Comparison of ENCODE assay signal across 1 cellular context in genomic region chr17:67293251-67294203, GRCh38.
TF ChIP-seq lines count a peak whose summit lies in the region.

No MANE protein-coding gene starts in this region.

TF ChIP-seq in HepG2, 621 proteins besides CTCF, POLR2A, EP300 and RAD21 (continued from another document and continues in another):
- TF ChIP-seq PLSCR1 (CRISPR knock-in tag; IDR thresholded peaks at IDR 0.05; ENCODE audit: borderline replicate concordance) (no peak), ZNF724P (CRISPR knock-in tag; IDR thresholded peaks at IDR 0.05; ENCODE audit: borderline replicate concordance) (no peak), NFKBIZ (CRISPR knock-in tag; IDR thresholded peaks at IDR 0.05) (0 out of 2 replicates have a peak, but pooled peaks have one; percentile 52), NCOA5 (CRISPR knock-in tag; IDR thresholded peaks at IDR 0.05) (no peak), TBX2 (CRISPR knock-in tag; IDR thresholded peaks at IDR 0.05; ENCODE audit: borderline replicate concordance) (no peak), MTA3 (CRISPR knock-in tag; IDR thresholded peaks at IDR 0.05) (no peak), DNMT3B (CRISPR knock-in tag; conservative IDR thresholded peaks at IDR 0.05) (no peak), SOX13 (IDR thresholded peaks at IDR 0.05) (no peak), SOX13 (CRISPR knock-in tag; conservative IDR thresholded peaks at IDR 0.05 in 1 of 2, IDR thresholded peaks at IDR 0.05 in 1 of 2) (0 out of 4 replicates have a peak, but pooled peaks of 1 of the 2 experiments have one; percentile 17), SAFB2 (CRISPR knock-in tag; IDR thresholded peaks at IDR 0.05; ENCODE audit: borderline replicate concordance, low read depth) (peak; percentile 25; the same call in 1 of the 2 replicates), TAF15 (IDR thresholded peaks at IDR 0.05; ENCODE audit: low read depth, low read length, poor library complexity, severe bottlenecking) (no peak), TAF1 (CRISPR knock-in tag; IDR thresholded peaks at IDR 0.05) (no peak), KDM4B (CRISPR knock-in tag; IDR thresholded peaks at IDR 0.05) (0 out of 2 replicates have a peak, but pooled peaks have one; percentile 41), ZSCAN29 (CRISPR knock-in tag; conservative IDR thresholded peaks at IDR 0.05) (no peak; the same call in 1 of the 2 replicates), KDM5A (IDR thresholded peaks at IDR 0.05; ENCODE audit: borderline replicate concordance, low read length) (no peak), NRL (CRISPR knock-in tag; IDR thresholded peaks at IDR 0.05; ENCODE audit: borderline replicate concordance) (0 out of 2 replicates have a peak, but pooled peaks have one; percentile 13), ARNT (IDR thresholded peaks at IDR 0.05) (no peak), SMARCC2 (IDR thresholded peaks at IDR 0.05) (no peak), PPARG (CRISPR knock-in tag; conservative IDR thresholded peaks at IDR 0.05) (no peak), MAF1 (CRISPR knock-in tag; IDR thresholded peaks at IDR 0.05; ENCODE audit: borderline replicate concordance) (no peak), RXRB (CRISPR knock-in tag; IDR thresholded peaks at IDR 0.05; ENCODE audit: borderline replicate concordance) (0 out of 2 replicates have a peak, but pooled peaks have one; percentile 8), KLF15 (CRISPR knock-in tag; IDR thresholded peaks at IDR 0.05; ENCODE audit: borderline replicate concordance) (no peak), GTF2F1 (IDR thresholded peaks at IDR 0.05; ENCODE audit: low read length) (no peak), ZNF12 (CRISPR knock-in tag; IDR thresholded peaks at IDR 0.05) (no peak), SRF (IDR thresholded peaks at IDR 0.05; ENCODE audit: low read depth, low read length) (no peak), ZMYM2 (CRISPR knock-in tag; IDR thresholded peaks at IDR 0.05) (peak; percentile 66), PRPF4 (IDR thresholded peaks at IDR 0.05; ENCODE audit: low read depth, low read length, poor library complexity, severe bottlenecking) (no peak), SNAPC2 (CRISPR knock-in tag; IDR thresholded peaks at IDR 0.05) (no peak), ZNF160 (CRISPR knock-in tag; IDR thresholded peaks at IDR 0.05) (no peak), KLF9 (CRISPR knock-in tag; IDR thresholded peaks at IDR 0.05; ENCODE audit: low read depth) (peak; percentile 37; the same call in 1 of the 2 replicates), LBX2 (CRISPR knock-in tag; IDR thresholded peaks at IDR 0.05; ENCODE audit: borderline replicate concordance) (no peak), MTF1 (CRISPR knock-in tag; IDR thresholded peaks at IDR 0.05) (no peak), ZNF510 (CRISPR knock-in tag; IDR thresholded peaks at IDR 0.05; ENCODE audit: low read depth) (no peak), ZNF205 (CRISPR knock-in tag; IDR thresholded peaks at IDR 0.05) (no peak), HOXA3 (CRISPR knock-in tag; IDR thresholded peaks at IDR 0.05) (no peak; the same call in 1 of the 2 replicates), TBX3 (IDR thresholded peaks at IDR 0.05; ENCODE audit: borderline replicate concordance) (no peak), CENPBD1 (CRISPR knock-in tag; IDR thresholded peaks at IDR 0.05; ENCODE audit: borderline replicate concordance, low read depth) (no peak), PBX3 (CRISPR knock-in tag; IDR thresholded peaks at IDR 0.05; ENCODE audit: borderline replicate concordance) (no peak), FOXA3 (CRISPR knock-in tag; IDR thresholded peaks at IDR 0.05) (no peak)
- TF ChIP-seq, protein P1, sequence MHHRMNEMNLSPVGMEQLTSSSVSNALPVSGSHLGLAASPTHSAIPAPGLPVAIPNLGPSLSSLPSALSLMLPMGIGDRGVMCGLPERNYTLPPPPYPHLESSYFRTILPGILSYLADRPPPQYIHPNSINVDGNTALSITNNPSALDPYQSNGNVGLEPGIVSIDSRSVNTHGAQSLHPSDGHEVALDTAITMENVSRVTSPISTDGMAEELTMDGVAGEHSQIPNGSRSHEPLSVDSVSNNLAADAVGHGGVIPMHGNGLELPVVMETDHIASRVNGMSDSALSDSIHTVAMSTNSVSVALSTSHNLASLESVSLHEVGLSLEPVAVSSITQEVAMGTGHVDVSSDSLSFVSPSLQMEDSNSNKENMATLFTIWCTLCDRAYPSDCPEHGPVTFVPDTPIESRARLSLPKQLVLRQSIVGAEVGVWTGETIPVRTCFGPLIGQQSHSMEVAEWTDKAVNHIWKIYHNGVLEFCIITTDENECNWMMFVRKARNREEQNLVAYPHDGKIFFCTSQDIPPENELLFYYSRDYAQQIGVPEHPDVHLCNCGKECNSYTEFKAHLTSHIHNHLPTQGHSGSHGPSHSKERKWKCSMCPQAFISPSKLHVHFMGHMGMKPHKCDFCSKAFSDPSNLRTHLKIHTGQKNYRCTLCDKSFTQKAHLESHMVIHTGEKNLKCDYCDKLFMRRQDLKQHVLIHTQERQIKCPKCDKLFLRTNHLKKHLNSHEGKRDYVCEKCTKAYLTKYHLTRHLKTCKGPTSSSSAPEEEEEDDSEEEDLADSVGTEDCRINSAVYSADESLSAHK (CRISPR knock-in tag; IDR thresholded peaks at IDR 0.05; ENCODE audit: borderline replicate concordance), result no peak
- TF ChIP-seq, protein P2, sequence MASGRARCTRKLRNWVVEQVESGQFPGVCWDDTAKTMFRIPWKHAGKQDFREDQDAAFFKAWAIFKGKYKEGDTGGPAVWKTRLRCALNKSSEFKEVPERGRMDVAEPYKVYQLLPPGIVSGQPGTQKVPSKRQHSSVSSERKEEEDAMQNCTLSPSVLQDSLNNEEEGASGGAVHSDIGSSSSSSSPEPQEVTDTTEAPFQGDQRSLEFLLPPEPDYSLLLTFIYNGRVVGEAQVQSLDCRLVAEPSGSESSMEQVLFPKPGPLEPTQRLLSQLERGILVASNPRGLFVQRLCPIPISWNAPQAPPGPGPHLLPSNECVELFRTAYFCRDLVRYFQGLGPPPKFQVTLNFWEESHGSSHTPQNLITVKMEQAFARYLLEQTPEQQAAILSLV (CRISPR knock-in tag; IDR thresholded peaks at IDR 0.05; ENCODE audit: borderline replicate concordance), result peak; percentile 50; the same call in 1 of the 2 replicates
- TF ChIP-seq, protein P3, sequence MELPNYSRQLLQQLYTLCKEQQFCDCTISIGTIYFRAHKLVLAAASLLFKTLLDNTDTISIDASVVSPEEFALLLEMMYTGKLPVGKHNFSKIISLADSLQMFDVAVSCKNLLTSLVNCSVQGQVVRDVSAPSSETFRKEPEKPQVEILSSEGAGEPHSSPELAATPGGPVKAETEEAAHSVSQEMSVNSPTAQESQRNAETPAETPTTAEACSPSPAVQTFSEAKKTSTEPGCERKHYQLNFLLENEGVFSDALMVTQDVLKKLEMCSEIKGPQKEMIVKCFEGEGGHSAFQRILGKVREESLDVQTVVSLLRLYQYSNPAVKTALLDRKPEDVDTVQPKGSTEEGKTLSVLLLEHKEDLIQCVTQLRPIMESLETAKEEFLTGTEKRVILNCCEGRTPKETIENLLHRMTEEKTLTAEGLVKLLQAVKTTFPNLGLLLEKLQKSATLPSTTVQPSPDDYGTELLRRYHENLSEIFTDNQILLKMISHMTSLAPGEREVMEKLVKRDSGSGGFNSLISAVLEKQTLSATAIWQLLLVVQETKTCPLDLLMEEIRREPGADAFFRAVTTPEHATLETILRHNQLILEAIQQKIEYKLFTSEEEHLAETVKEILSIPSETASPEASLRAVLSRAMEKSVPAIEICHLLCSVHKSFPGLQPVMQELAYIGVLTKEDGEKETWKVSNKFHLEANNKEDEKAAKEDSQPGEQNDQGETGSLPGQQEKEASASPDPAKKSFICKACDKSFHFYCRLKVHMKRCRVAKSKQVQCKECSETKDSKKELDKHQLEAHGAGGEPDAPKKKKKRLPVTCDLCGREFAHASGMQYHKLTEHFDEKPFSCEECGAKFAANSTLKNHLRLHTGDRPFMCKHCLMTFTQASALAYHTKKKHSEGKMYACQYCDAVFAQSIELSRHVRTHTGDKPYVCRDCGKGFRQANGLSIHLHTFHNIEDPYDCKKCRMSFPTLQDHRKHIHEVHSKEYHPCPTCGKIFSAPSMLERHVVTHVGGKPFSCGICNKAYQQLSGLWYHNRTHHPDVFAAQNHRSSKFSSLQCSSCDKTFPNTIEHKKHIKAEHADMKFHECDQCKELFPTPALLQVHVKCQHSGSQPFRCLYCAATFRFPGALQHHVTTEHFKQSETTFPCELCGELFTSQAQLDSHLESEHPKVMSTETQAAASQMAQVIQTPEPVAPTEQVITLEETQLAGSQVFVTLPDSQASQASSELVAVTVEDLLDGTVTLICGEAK (IDR thresholded peaks at IDR 0.05), result no peak
- TF ChIP-seq, protein P3 (CRISPR knock-in tag; IDR thresholded peaks at IDR 0.05), result no peak
- TF ChIP-seq, protein P4, sequence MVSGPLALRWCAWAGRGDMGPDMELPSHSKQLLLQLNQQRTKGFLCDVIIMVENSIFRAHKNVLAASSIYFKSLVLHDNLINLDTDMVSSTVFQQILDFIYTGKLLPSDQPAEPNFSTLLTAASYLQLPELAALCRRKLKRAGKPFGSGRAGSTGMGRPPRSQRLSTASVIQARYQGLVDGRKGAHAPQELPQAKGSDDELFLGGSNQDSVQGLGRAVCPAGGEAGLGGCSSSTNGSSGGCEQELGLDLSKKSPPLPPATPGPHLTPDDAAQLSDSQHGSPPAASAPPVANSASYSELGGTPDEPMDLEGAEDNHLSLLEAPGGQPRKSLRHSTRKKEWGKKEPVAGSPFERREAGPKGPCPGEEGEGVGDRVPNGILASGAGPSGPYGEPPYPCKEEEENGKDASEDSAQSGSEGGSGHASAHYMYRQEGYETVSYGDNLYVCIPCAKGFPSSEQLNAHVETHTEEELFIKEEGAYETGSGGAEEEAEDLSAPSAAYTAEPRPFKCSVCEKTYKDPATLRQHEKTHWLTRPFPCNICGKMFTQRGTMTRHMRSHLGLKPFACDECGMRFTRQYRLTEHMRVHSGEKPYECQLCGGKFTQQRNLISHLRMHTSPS (CRISPR knock-in tag; IDR thresholded peaks at IDR 0.05; ENCODE audit: low read depth), result no peak
- TF ChIP-seq, protein P5, sequence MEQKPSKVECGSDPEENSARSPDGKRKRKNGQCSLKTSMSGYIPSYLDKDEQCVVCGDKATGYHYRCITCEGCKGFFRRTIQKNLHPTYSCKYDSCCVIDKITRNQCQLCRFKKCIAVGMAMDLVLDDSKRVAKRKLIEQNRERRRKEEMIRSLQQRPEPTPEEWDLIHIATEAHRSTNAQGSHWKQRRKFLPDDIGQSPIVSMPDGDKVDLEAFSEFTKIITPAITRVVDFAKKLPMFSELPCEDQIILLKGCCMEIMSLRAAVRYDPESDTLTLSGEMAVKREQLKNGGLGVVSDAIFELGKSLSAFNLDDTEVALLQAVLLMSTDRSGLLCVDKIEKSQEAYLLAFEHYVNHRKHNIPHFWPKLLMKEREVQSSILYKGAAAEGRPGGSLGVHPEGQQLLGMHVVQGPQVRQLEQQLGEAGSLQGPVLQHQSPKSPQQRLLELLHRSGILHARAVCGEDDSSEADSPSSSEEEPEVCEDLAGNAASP (CRISPR knock-in tag; IDR thresholded peaks at IDR 0.05; ENCODE audit: borderline replicate concordance), result no peak
- TF ChIP-seq, protein P6, sequence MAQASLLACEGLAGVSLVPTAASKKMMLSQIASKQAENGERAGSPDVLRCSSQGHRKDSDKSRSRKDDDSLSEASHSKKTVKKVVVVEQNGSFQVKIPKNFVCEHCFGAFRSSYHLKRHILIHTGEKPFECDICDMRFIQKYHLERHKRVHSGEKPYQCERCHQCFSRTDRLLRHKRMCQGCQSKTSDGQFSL (CRISPR knock-in tag; IDR thresholded peaks at IDR 0.05), result no peak
- TF ChIP-seq, protein P7, sequence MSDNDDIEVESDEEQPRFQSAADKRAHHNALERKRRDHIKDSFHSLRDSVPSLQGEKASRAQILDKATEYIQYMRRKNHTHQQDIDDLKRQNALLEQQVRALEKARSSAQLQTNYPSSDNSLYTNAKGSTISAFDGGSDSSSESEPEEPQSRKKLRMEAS (IDR thresholded peaks at IDR 0.05), result no peak; the same call in 1 of the 2 replicates
